In the genomic region with DNA sequence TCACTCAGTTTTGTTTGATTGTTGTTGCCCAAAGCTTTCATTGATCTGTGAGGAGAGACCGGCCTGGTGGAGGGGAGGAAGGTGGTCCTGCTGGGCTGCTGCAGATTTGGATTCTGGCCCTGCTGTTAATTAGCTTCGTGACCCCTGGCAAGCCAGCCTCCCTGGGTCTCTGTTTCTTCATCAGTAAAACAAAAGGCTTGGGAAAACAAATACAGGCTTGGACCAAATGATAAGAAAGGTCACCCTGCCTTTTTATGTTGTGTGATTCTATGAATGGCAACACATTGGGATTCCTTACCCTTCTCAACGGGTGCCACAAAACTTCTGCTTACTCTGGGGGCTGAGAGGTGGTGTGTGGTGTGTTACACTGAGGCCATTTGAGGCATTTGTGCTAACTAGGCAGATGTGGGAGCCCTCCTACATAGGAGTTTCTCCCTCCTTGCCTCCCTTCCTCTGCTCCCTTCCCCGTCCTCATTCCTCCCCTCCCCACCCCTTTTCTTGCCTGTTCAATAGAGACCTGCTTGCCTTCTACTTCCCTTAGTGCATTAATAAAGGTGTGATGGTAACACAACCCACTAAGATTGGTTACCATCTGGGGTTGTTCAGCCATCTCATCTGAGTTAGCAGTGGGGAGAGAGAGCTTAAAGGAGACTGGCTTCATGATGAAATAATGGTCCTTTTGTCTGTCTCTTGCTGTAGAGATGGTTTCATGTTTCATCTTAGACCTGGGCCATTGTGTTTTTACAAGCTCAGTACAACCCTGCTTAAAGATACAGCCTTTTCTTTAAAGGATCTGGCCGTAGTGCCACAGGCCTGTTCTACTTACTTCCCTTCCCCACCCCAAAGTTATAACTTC, we compare ENCODE assay signal across 9 cellular contexts.
A peak's percentile ranks its signal among the peaks of the same experiment; 100 is the strongest.
DNase-seq lines count a peak whose midpoint lies in the region; ATAC-seq lines count a peak whose summit lies in the region.
"Had no signal": no experiment of that assay in that cellular context is flagged by ENCODE, and none has a peak within 500 bp of the region (broad histone marks: within the 10 kb centered on the region; RNA-seq: fewer than 3 reads in every experiment).

No MANE protein-coding gene starts in this region.

- H3K27me3 Mint-ChIP-seq in activated CD4-positive, alpha-beta memory T cell treated with anti-CD3 and anti-CD28 coated beads for 36 hours, result no peaks in the 10 kb centered on the region
- H3K27me3 Mint-ChIP-seq in activated naive CD8-positive, alpha-beta T cell treated with anti-CD3 and anti-CD28 coated beads for 36 hours, result no peaks in the 10 kb centered on the region

- no peaks in the 10 kb centered on the region for H3K36me3 ChIP-seq in muscle layer of colon (ENCODE audit: insufficient read depth, low read length)

- intact Hi-C loops in activated CD4-positive, alpha-beta memory T cell treated with anti-CD3 and anti-CD28 coated beads for 36 hours (cut with micrococcal nuclease), result no loop called here

- peak overlapping the region; percentile 66 for H3K27ac ChIP-seq in epithelial cell of prostate
- peak overlapping the region; percentile 13 for H3K27ac ChIP-seq in muscle layer of colon (ENCODE audit: low read depth, low read length)

- no peaks in the 10 kb centered on the region for H3K4me1 Mint-ChIP-seq in activated CD4-positive, alpha-beta memory T cell treated with anti-CD3 and anti-CD28 coated beads for 36 hours (ENCODE audit: low read depth)
- no peaks in the 10 kb centered on the region for H3K4me1 Mint-ChIP-seq in activated naive CD8-positive, alpha-beta T cell treated with anti-CD3 and anti-CD28 coated beads for 36 hours

- no peaks in the 10 kb centered on the region for H3K9me3 Mint-ChIP-seq in activated CD4-positive, alpha-beta memory T cell treated with anti-CD3 and anti-CD28 coated beads for 36 hours
- H3K9me3 Mint-ChIP-seq in activated naive CD8-positive, alpha-beta T cell treated with anti-CD3 and anti-CD28 coated beads for 36 hours, result no peaks in the 10 kb centered on the region

- no peak overlapping the region for H3K4me3 ChIP-seq in muscle layer of colon (ENCODE audit: low read depth in 1 of 2, low read length in 2 of 2)

- no peak overlapping the region for H3K4me3 Mint-ChIP-seq in activated CD4-positive, alpha-beta memory T cell treated with anti-CD3 and anti-CD28 coated beads for 36 hours
- H3K4me3 Mint-ChIP-seq in activated naive CD8-positive, alpha-beta T cell treated with anti-CD3 and anti-CD28 coated beads for 36 hours, result no peak overlapping the region

- DNase-seq in DMS79 (lab: John Stamatoyannopoulos, UW) (peak; percentile 59), NCI-H526 treated with DMSO at 0.1 percent for 48 hours (lab: John Stamatoyannopoulos, UW) (peak; percentile 68), epithelial cell of prostate (ENCODE audit: low read depth, low spot score) (no peak)
- no peak for DNase-seq in activated CD4-positive, alpha-beta memory T cell treated with anti-CD3 and anti-CD28 coated beads for 36 hours
- no peak for DNase-seq in activated naive CD8-positive, alpha-beta T cell treated with anti-CD3 and anti-CD28 coated beads for 36 hours
- DNase-seq: stimulated activated naive CD4-positive, alpha-beta T cell treated with Interleukin-2 at 50 U/mL for 16 hours had no signal

- H3K27me3 ChIP-seq in muscle layer of colon (ENCODE audit: control insufficient read depth in 1 of 2, insufficient read depth in 2 of 2, low read length in 2 of 2), result no peaks in the 10 kb centered on the region

- POLR2A ChIA-PET in activated CD4-positive, alpha-beta memory T cell treated with anti-CD3 and anti-CD28 coated beads for 36 hours (lab: Charles Lee), result no interaction called here

- H3K9me3 ChIP-seq in muscle layer of colon (ENCODE audit: low read length), result no peaks in the 10 kb centered on the region

- peaks cover 26% of the 10 kb centered on the region for H3K4me1 ChIP-seq in muscle layer of colon (ENCODE audit: insufficient read depth, low read length)

- H3K9ac ChIP-seq in muscle layer of colon (ENCODE audit: low read length), result no peak overlapping the region

- H3K27ac Mint-ChIP-seq in activated CD4-positive, alpha-beta memory T cell treated with anti-CD3 and anti-CD28 coated beads for 36 hours, result no peak overlapping the region
- H3K27ac Mint-ChIP-seq in activated naive CD8-positive, alpha-beta T cell treated with anti-CD3 and anti-CD28 coated beads for 36 hours, result no peak overlapping the region

- no peaks in the 10 kb centered on the region for H3K36me3 Mint-ChIP-seq in activated CD4-positive, alpha-beta memory T cell treated with anti-CD3 and anti-CD28 coated beads for 36 hours
- H3K36me3 Mint-ChIP-seq in activated naive CD8-positive, alpha-beta T cell treated with anti-CD3 and anti-CD28 coated beads for 36 hours, result peaks cover 2% of the 10 kb centered on the region

- ATAC-seq in GM19397 (IDR thresholded peaks at IDR 0.05; ENCODE audit: unreplicated experiment), result no peak
- ATAC-seq in activated CD4-positive, CD25-positive, alpha-beta regulatory T cell treated with anti-CD3 and anti-CD28 coated beads, Interleukin-2, amount 50 U/mL, for 24 hours, result no peak

- CTCF ChIA-PET in activated CD4-positive, alpha-beta memory T cell treated with anti-CD3 and anti-CD28 coated beads for 36 hours (lab: Charles Lee), result no interaction called here

Comparison
In these comparisons a context has a peak if more than half of its experiments do, and no peak if none do; other contexts are left out.
1. DNase-seq: peak in DMS79 (single experiment) and NCI-H526 treated with DMSO at 0.1 percent for 48 hours (single experiment); none in epithelial cell of prostate (single experiment), activated CD4-positive, alpha-beta memory T cell treated with anti-CD3 and anti-CD28 coated beads for 36 hours (single experiment) and activated naive CD8-positive, alpha-beta T cell treated with anti-CD3 and anti-CD28 coated beads for 36 hours (single experiment).